In genomic region chr14:105899071-105899641, GRCh38 we compare ENCODE assay signal across 1 cellular context.
TF ChIP-seq lines count a peak whose summit lies in the region.

No MANE protein-coding gene starts in this region.

TF ChIP-seq in SK-N-SH treated with all-trans-retinoic acid at 6 μM for 48 hours, 23 proteins besides CTCF, POLR2A, EP300 and RAD21 (continued from another document):
- no peak for TF ChIP-seq CSRNP3 (CRISPR knock-in tag; IDR thresholded peaks at IDR 0.05)
- no peak for TF ChIP-seq CREB5 (CRISPR knock-in tag; IDR thresholded peaks at IDR 0.05; ENCODE audit: low read depth)
- TF ChIP-seq GLIS3 (CRISPR knock-in tag; IDR thresholded peaks at IDR 0.05): no peak
- no peak for TF ChIP-seq PATZ1 (CRISPR knock-in tag; IDR thresholded peaks at IDR 0.05; ENCODE audit: borderline replicate concordance)
- no peak for TF ChIP-seq PPARA (CRISPR knock-in tag; IDR thresholded peaks at IDR 0.05; ENCODE audit: borderline replicate concordance)
TF ChIP-seq in SK-N-SH treated with all-trans-retinoic acid at 6 μM for 48 hours: peak in this region for 0.
